ENCODE assay signal across 9 cellular contexts in genomic region chrX:9786839-9787635, GRCh38. TPM values are rescaled to one million over a fixed set of nuclear protein-coding genes. Genes with fewer than 3 reads are reported as not detected.
DNase-seq lines count a peak whose midpoint lies in the region; ATAC-seq and TF ChIP-seq lines count a peak whose summit lies in the region.
"Had no signal": no experiment of that assay in that cellular context is flagged by ENCODE, and none has a peak within 500 bp of the region (broad histone marks: within the 10 kb centered on the region; RNA-seq: fewer than 3 reads in every experiment).

No MANE protein-coding gene starts in this region.

- no peaks in the 10 kb centered on the region for H3K4me1 Mint-ChIP-seq in activated CD4-positive, alpha-beta T cell treated with anti-CD3 and anti-CD28 coated beads for 36 hours

- H3K27ac Mint-ChIP-seq in activated CD4-positive, alpha-beta T cell treated with anti-CD3 and anti-CD28 coated beads for 36 hours: no peak overlapping the region

- no peak for ATAC-seq in activated CD4-positive, alpha-beta T cell treated with anti-CD3 and anti-CD28 coated beads for 36 hours

- POLR2A ChIA-PET in activated CD4-positive, alpha-beta T cell treated with anti-CD3 and anti-CD28 coated beads for 36 hours (lab: Charles Lee): no interaction called here

- H3K4me3 Mint-ChIP-seq in activated CD4-positive, alpha-beta T cell treated with anti-CD3 and anti-CD28 coated beads for 36 hours: no peak overlapping the region

- H3K9me3 ChIP-seq in breast epithelium (no peaks in the 10 kb centered on the region), liver (ENCODE audit: control insufficient read depth in 4 of 4, low read length in 3 of 4) (no peaks in the 10 kb centered on the region), thyroid gland (no peaks in the 10 kb centered on the region)

- no peaks in the 10 kb centered on the region for H3K36me3 ChIP-seq in breast epithelium
- no peaks in the 10 kb centered on the region for H3K36me3 ChIP-seq in liver (ENCODE audit: control insufficient read depth in 4 of 4, insufficient read depth in 3 of 4, low read depth in 1 of 4, low read length in 3 of 4)
- H3K36me3 ChIP-seq in thyroid gland: no peaks in the 10 kb centered on the region

- peak overlapping the region; percentile 33 to 42 for H3K27ac ChIP-seq in breast epithelium
- peak overlapping the region; percentile 82 to 83 for H3K27ac ChIP-seq in liver (ENCODE audit: low read depth in 1 of 2, low read length in 2 of 2)
- no peak overlapping the region for H3K27ac ChIP-seq in thyroid gland

- no peaks in the 10 kb centered on the region for H3K36me3 Mint-ChIP-seq in activated CD4-positive, alpha-beta T cell treated with anti-CD3 and anti-CD28 coated beads for 36 hours (ENCODE audit: low read depth)

- 2% methylated on average over 37 of the region's 38 CpGs for WGBS in liver
- WGBS in thyroid gland, 2 donors: 22 to 24% methylated on average over 7 to 14 of the region's 38 CpGs

- CTCF ChIA-PET in activated CD4-positive, alpha-beta T cell treated with anti-CD3 and anti-CD28 coated beads for 36 hours (lab: Charles Lee): no interaction called here

- H3K4me3 ChIP-seq in breast epithelium (peak overlapping the region; percentile 31 to 75 (median 66)), liver (ENCODE audit: low read depth in 1 of 3, low read length in 3 of 3) (peak overlapping the region; percentile 70 to 81 (median 75)), thyroid gland (replicated peaks in 1 of 3) (peak overlapping the region in 1 of 3 donors; percentile 37)

- no peaks in the 10 kb centered on the region for H3K9me3 Mint-ChIP-seq in activated CD4-positive, alpha-beta T cell treated with anti-CD3 and anti-CD28 coated beads for 36 hours (ENCODE audit: low read depth)

- DNase-seq in activated CD4-positive, alpha-beta T cell treated with anti-CD3 and anti-CD28 coated beads for 36 hours: peak; percentile 4
- no peak for DNase-seq in activated CD4-positive, alpha-beta T cell treated with anti-CD3 and anti-CD28 coated beads, Interleukin-2, amount 50 U/mL, for 48 hours
- DNase-seq in breast epithelium (ENCODE audit: low spot score in 2 of 2) (no peak), thyroid gland (peak; percentile 35 to 46), globus pallidus (ENCODE audit: low spot score) (no peak), mesenteric fat pad (ENCODE audit: low spot score) (no peak), activated gamma-delta T cell treated with Interleukin-2 at 50 U/mL for 16 hours (no peak)
- DNase-seq: DND-41 had no signal

- no peak for TF ChIP-seq CTCF in breast epithelium (IDR thresholded peaks at IDR 0.05)
- TF ChIP-seq CTCF in liver (IDR thresholded peaks at IDR 0.05; ENCODE audit: low read depth, low read length, missing input control): no peak
- no peak for TF ChIP-seq CTCF in thyroid gland (IDR thresholded peaks at IDR 0.05)

- intact Hi-C loops in activated CD4-positive, alpha-beta T cell treated with anti-CD3 and anti-CD28 coated beads for 36 hours (cut with DNase I, micrococcal nuclease): no loop called here
- intact Hi-C loops in breast epithelium (cut with DNase I; ENCODE audit: low total_unique reads): no loop called here
- intact Hi-C loops in thyroid gland (cut with DNase I): loop anchor here (10.0 kb wide), 1 partner anchor 338 kb away; no protein-coding TSS in a partner anchor

- no peak for TF ChIP-seq RAD21 in liver (IDR thresholded peaks at IDR 0.05)

- H3K9ac ChIP-seq in liver (ENCODE audit: low read depth in 1 of 2, low read length in 2 of 2): peak overlapping the region; percentile 37 to 59

- H3K27me3 Mint-ChIP-seq in activated CD4-positive, alpha-beta T cell treated with anti-CD3 and anti-CD28 coated beads for 36 hours: peaks cover 33% of the 10 kb centered on the region

- TF ChIP-seq POLR2A in breast epithelium (IDR thresholded peaks at IDR 0.05) (no peak), thyroid gland (IDR thresholded peaks at IDR 0.05) (no peak)

- H3K27me3 ChIP-seq in breast epithelium: peaks cover 0 to 44% of the 10 kb centered on the region in 2 donors
- H3K27me3 ChIP-seq in liver (ENCODE audit: control insufficient read depth in 4 of 4, insufficient read depth in 4 of 4, low read length in 3 of 4): peaks cover 0 to 3% (median 0%) of the 10 kb centered on the region in 4 donors
- no peaks in the 10 kb centered on the region for H3K27me3 ChIP-seq in thyroid gland

- H3K4me1 ChIP-seq in breast epithelium: no peaks in the 10 kb centered on the region
- peaks cover 6 to 36% (median 20%) of the 10 kb centered on the region in 4 donors for H3K4me1 ChIP-seq in liver (ENCODE audit: control insufficient read depth in 4 of 4, insufficient read depth in 4 of 4, low read length in 3 of 4)
- peaks cover 9 to 13% of the 10 kb centered on the region in 2 donors for H3K4me1 ChIP-seq in thyroid gland

TF ChIP-seq in liver, 16 proteins besides CTCF, POLR2A, EP300 and RAD21:
- TF ChIP-seq TAF1 (conservative IDR thresholded peaks at IDR 0.05): no peak
- TF ChIP-seq GABPA (IDR thresholded peaks at IDR 0.05 in 1 of 2, conservative IDR thresholded peaks at IDR 0.05 in 1 of 2): no peak
- TF ChIP-seq RXRA (IDR thresholded peaks at IDR 0.05): peak; percentile 33 to 35
- TF ChIP-seq EGR1 (IDR thresholded peaks at IDR 0.05; ENCODE audit: low read depth in 2 of 2): no peak
- TF ChIP-seq ATF3 (IDR thresholded peaks at IDR 0.05): no peak
- no peak for TF ChIP-seq NR2F2 (IDR thresholded peaks at IDR 0.05)
- no peak for TF ChIP-seq REST (IDR thresholded peaks at IDR 0.05)
- peak in 1 of 2 donors; percentile 5 for TF ChIP-seq HNF4A (conservative IDR thresholded peaks at IDR 0.05)
- no peak for TF ChIP-seq HNF4G (IDR thresholded peaks at IDR 0.05)
- TF ChIP-seq SP1 (IDR thresholded peaks at IDR 0.05): peak; percentile 22
- no peak for TF ChIP-seq FOXA2 (IDR thresholded peaks at IDR 0.05)

RNA-seq across cellular contexts. Expression of gene SHROOM2, which starts 0.8 kb away (rescaled TPM):
- not detected for total RNA-seq in activated CD4-positive, alpha-beta T cell treated with anti-CD3 and anti-CD28 coated beads for 36 hours
- 1 to 10 TPM in 2 of 3 donors, under 1 TPM in 1; 0.48 to 4.5 (median 3.9) TPM for total RNA-seq in breast epithelium
- 1 to 10 TPM; 3.9 to 5.4 TPM for total RNA-seq in liver
- 1 to 10 TPM; 1.1 to 3.4 TPM for polyA plus RNA-seq in liver
- 10 to 100 TPM in 1 of 4 donors, 1 to 10 TPM in 3; 2.8 to 16.5 (median 6.1) TPM for total RNA-seq in thyroid gland
- 0.58 TPM for total RNA-seq in mesenteric fat pad

RNA-seq across cellular contexts. Expression of gene GPR143, which starts 21.4 kb away (rescaled TPM):
- not detected for total RNA-seq in activated CD4-positive, alpha-beta T cell treated with anti-CD3 and anti-CD28 coated beads for 36 hours
- total RNA-seq in breast epithelium (1 to 10 TPM in 2 of 3 donors, not detected in 1; 3.4 to 3.6 TPM), liver (1 to 10 TPM in 1 of 2 donors, under 1 TPM in 1; 0.33 to 1.4 TPM), thyroid gland (1 to 10 TPM; 1.7 to 4.9 (median 3.4) TPM), mesenteric fat pad (not detected)
- polyA plus RNA-seq in liver: under 1 TPM; 0.46 to 0.50 TPM

Comparison
In these comparisons a context has a peak if more than half of its experiments do, and no peak if none do; other contexts are left out.
1. DNase-seq: peak in activated CD4-positive, alpha-beta T cell treated with anti-CD3 and anti-CD28 coated beads for 36 hours (single experiment) and thyroid gland (2 of 2); none in activated CD4-positive, alpha-beta T cell treated with anti-CD3 and anti-CD28 coated beads, Interleukin-2, amount 50 U/mL, for 48 hours (0 of 2), breast epithelium (0 of 2), globus pallidus (single experiment), mesenteric fat pad (single experiment) and activated gamma-delta T cell treated with Interleukin-2 at 50 U/mL for 16 hours (single experiment).
2. H3K27ac ChIP-seq: peak in breast epithelium (2 of 2) and liver (2 of 2); none in thyroid gland (0 of 3).